ENCODE assay signal across 8 cellular contexts in the genomic region with DNA sequence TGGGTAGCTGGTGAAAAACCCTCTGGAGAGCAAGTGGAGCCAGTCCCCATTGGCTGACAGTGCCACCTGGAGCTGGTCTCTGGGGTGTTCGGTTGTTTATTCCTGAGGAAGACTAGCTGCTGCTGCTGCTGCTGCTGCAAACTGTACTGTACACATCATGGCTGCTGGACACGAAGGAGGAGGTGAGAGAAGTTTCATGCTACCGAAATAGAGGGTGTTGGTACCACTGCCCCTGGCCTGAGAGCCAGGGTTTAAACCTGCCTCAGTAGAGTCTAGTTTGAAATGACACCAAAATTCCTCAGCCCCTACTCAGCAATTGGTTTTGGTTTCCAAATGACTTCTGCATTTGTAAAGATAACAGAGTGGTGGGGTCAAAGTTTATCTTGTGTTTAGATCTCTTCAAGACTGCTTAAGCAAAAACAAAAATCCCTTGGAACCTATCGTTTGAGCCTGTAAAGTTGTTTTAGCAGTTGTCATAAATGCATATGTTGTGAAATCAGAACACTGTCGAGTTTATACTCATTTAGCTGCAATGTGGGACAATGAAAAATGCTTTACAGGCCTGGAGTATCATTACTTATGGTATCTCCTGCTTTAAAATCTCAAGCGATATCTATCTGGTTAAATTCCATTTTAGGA. TPM values are rescaled to one million over a fixed set of nuclear protein-coding genes. Genes with fewer than 3 reads are reported as not detected.
DNase-seq lines count a peak whose midpoint lies in the region; ATAC-seq and TF ChIP-seq lines count a peak whose summit lies in the region.
"Had no signal": no experiment of that assay in that cellular context is flagged by ENCODE, and none has a peak within 500 bp of the region (broad histone marks: within the 10 kb centered on the region; RNA-seq: fewer than 3 reads in every experiment).

No MANE protein-coding gene starts in this region.

- peak overlapping the region; percentile 6; the same call in 1 of the 2 replicates for H3K14ac ChIP-seq in IMR-90 (replicated peaks; ENCODE audit: low read depth, low read length)

- H3K4me3 ChIP-seq in IMR-90 (ENCODE audit: insufficient read depth, low read depth, low read length) (no peak overlapping the region), GM23248 (no peak overlapping the region)
- H3K4me3 ChIP-seq: lung had no signal

- H3K4me2 ChIP-seq in IMR-90 (ENCODE audit: low read depth, low read length): peak overlapping the region; percentile 13
- no peak overlapping the region for H3K4me2 ChIP-seq in GM23248 (ENCODE audit: unreplicated experiment)

- H3K4ac ChIP-seq in IMR-90 (ENCODE audit: low read depth, low read length): peak overlapping the region; percentile 28

- H3K9me1 ChIP-seq in IMR-90 (ENCODE audit: insufficient read depth, low read length): peaks cover 2% of the 10 kb centered on the region; the same call in 1 of the 2 replicates

- peak overlapping the region; percentile 76 for H2AK5ac ChIP-seq in IMR-90 (ENCODE audit: low read depth, low read length)

- no CpG with 5 or more reads among the region's 6 CpGs for WGBS in IMR-90 (ENCODE audit: extremely low coverage in 2 of 2, insufficient read length in 1 of 2), 2 experiments
- WGBS in GM23248 (ENCODE audit: low coverage in 1 of 2, low lambda C conversion rate in 2 of 2, missing lambda C conversion rate in 2 of 2), 2 experiments: 68 to 69% methylated on average over 6 of the region's 6 CpGs

- H4K91ac ChIP-seq in IMR-90 (ENCODE audit: insufficient read depth, low read depth, low read length): peak overlapping the region; percentile 1; the same call in 1 of the 2 replicates

- peak; percentile 40 for ATAC-seq in GM19023 (IDR thresholded peaks at IDR 0.05; ENCODE audit: unreplicated experiment)
- peak; percentile 88 for ATAC-seq in IMR-90 (ENCODE audit: low read depth)

- CTCF ChIA-PET in IMR-90 (lab: Yijun Ruan, JAX): interaction anchor here (0.6 to 2.5 kb wide), 5 partner anchors 12 to 1370 kb away, joined by 3 to 7 read pairs (median 4); no protein-coding TSS in a partner anchor

- H2BK5ac ChIP-seq in IMR-90 (ENCODE audit: low read depth, low read length, poor library complexity, severe bottlenecking): peak overlapping the region; percentile 12

- peaks cover 6 to 15% of the 10 kb centered on the region in 2 experiments; a peak in 3 of 4 replicates for H3K79me1 ChIP-seq in IMR-90 (ENCODE audit: low read depth in 1 of 2, low read length in 2 of 2)

- H3K27me3 ChIP-seq in IMR-90 (ENCODE audit: control insufficient read depth, insufficient read depth, low read length): no peaks in the 10 kb centered on the region
- no peaks in the 10 kb centered on the region for H3K27me3 ChIP-seq in GM23248 (replicated peaks; ENCODE audit: insufficient read depth)

- H3K56ac ChIP-seq in IMR-90 (ENCODE audit: extremely low read depth, insufficient read depth, low read length): no peak overlapping the region

- dilution Hi-C loops in IMR-90 (cut with HindIII; ENCODE audit: low sequenced_read_pairs, unreplicated experiment): no loop called here

- peak overlapping the region; percentile 0; the same call in 1 of the 2 replicates for H4K5ac ChIP-seq in IMR-90 (ENCODE audit: low read depth, low read length)

- peak overlapping the region in 1 of 2 experiments; percentile 45; a peak in 2 of 4 replicates for H4K8ac ChIP-seq in IMR-90 (ENCODE audit: low read depth in 2 of 2, low read length in 2 of 2)

- no peaks in the 10 kb centered on the region for H3K9me3 ChIP-seq in IMR-90 (ENCODE audit: control insufficient read depth, insufficient read depth, low read length)
- H3K9me3 ChIP-seq in GM23248 (ENCODE audit: low read depth): no peaks in the 10 kb centered on the region

- TF ChIP-seq CTCF in IMR-90 (conservative IDR thresholded peaks at IDR 0.05; ENCODE audit: low read depth, low read length): no peak

- in situ Hi-C loops in IMR-90 (cut with MboI; ENCODE audit: low sequenced_read_pairs) (no loop called here), GM23248 (cut with MboI) (no loop called here)

- intact Hi-C loops in IMR-90 (cut with micrococcal nuclease): loop anchor here (2.0 to 5.0 kb wide), 2 partner anchors 66 to 102 kb away; partner anchors contain the start of gene NFAT5

- H4K20me1 ChIP-seq in IMR-90 (ENCODE audit: insufficient read depth, low read length): no peaks in the 10 kb centered on the region
- H4K20me1 ChIP-seq in GM23248 (ENCODE audit: insufficient read depth): no peaks in the 10 kb centered on the region

- DNase-seq in IMR-90: peak; percentile 79
- peak; percentile 81 for DNase-seq in amniotic epithelial cell (ENCODE audit: low read depth)
- peak; percentile 57 for DNase-seq in non-pigmented ciliary epithelial cell (ENCODE audit: low read depth)
- no peak for DNase-seq in Ammon's horn (ENCODE audit: low spot score)
- DNase-seq in T1000 (lab: John Stamatoyannopoulos, UW): no peak
- no peak for DNase-seq in GM23248

- POLR2A ChIA-PET in IMR-90 (lab: Charles Lee; ENCODE audit: unreplicated experiment): no interaction called here

- peak overlapping the region; percentile 43 for H2AK9ac ChIP-seq in IMR-90 (replicated peaks; ENCODE audit: low read depth, low read length, poor library complexity)

- TF ChIP-seq RAD21 in IMR-90 (IDR thresholded peaks at IDR 0.05; ENCODE audit: low read length): no peak

- H3K4me1 ChIP-seq in IMR-90 (ENCODE audit: control insufficient read depth, insufficient read depth, low read length) (peaks cover 10% of the 10 kb centered on the region), GM23248 (ENCODE audit: insufficient read depth) (peaks cover 6% of the 10 kb centered on the region; the same call in 1 of the 2 replicates)

- no peaks in the 10 kb centered on the region for H3K9me2 ChIP-seq in GM23248 (ENCODE audit: insufficient read depth)

- H3F3A ChIP-seq in GM23248 (ENCODE audit: insufficient read depth): peaks cover 17% of the 10 kb centered on the region

- peak overlapping the region; percentile 32 for H3K18ac ChIP-seq in IMR-90 (ENCODE audit: low read depth, low read length)

- BruUV-seq in IMR-90 (replicated peaks; lab: Mats Ljungman, UMichigan): no TSS peak

- peaks cover 5% of the 10 kb centered on the region for H3K36me3 ChIP-seq in IMR-90 (ENCODE audit: control insufficient read depth, insufficient read depth, low read length)
- H3K36me3 ChIP-seq in GM23248 (ENCODE audit: low read depth): 0 out of 2 replicates have a peak, but pooled peaks cover 4% of the 10 kb centered on the region

- H3K27ac ChIP-seq in IMR-90 (ENCODE audit: insufficient read depth, low read length): peak overlapping the region; percentile 62; the same call in 1 of the 2 replicates
- no peak overlapping the region for H3K27ac ChIP-seq in GM23248

- H3K23ac ChIP-seq in IMR-90 (ENCODE audit: low read depth, low read length): peak overlapping the region; percentile 14; the same call in 1 of the 2 replicates

- H2BK20ac ChIP-seq in IMR-90 (ENCODE audit: low read depth, low read length): peak overlapping the region; percentile 54; the same call in 1 of the 2 replicates

- H3K9ac ChIP-seq in IMR-90 (ENCODE audit: low read depth, low read length) (no peak overlapping the region; the same call in 1 of the 2 replicates), GM23248 (no peak overlapping the region)

- TF ChIP-seq POLR2A in IMR-90 (IDR thresholded peaks at IDR 0.05; ENCODE audit: low read depth, low read length): no peak

- no peak overlapping the region for H2AFZ ChIP-seq in IMR-90 (replicated peaks; ENCODE audit: low read length, poor library complexity)
- no peak overlapping the region for H2AFZ ChIP-seq in GM23248

- peak overlapping the region; percentile 66 for H2BK120ac ChIP-seq in IMR-90 (ENCODE audit: low read depth, low read length)

- peak overlapping the region; percentile 4; the same call in 1 of the 3 replicates for H2BK15ac ChIP-seq in IMR-90 (ENCODE audit: low read depth, low read length)

- no peaks in the 10 kb centered on the region for H3K79me2 ChIP-seq in GM23248 (ENCODE audit: insufficient read depth)

TF ChIP-seq in IMR-90, 13 proteins besides CTCF, POLR2A, EP300 and RAD21:
- TF ChIP-seq CEBPB (IDR thresholded peaks at IDR 0.05; ENCODE audit: low read depth, low read length) (peak; percentile 88), CHD1 (IDR thresholded peaks at IDR 0.05; ENCODE audit: low read depth, low read length) (no peak)

RNA-seq across cellular contexts. Expression of gene CYB5B, which starts 40.8 kb away (rescaled TPM):
- 102 and 106 TPM in 2 replicates for total RNA-seq in IMR-90 (2012; rRNA removed)
- 76.1 and 100 TPM in 2 replicates for polyA plus RNA-seq in IMR-90 (2012; rRNA removed)
- polyA plus RNA-seq in IMR-90 (2012; cell fraction: cytosol; rRNA removed): 10.7 and 23.7 TPM in 2 replicates
- 7.0 and 46.0 TPM in 2 replicates for polyA plus RNA-seq in IMR-90 (2012; cell fraction: nucleus; rRNA removed; ENCODE audit: low replicate concordance)
- 47.1 and 60.8 TPM in 2 replicates for total RNA-seq in GM23248 (2014; rRNA removed; shearing (Covaris generic))
- 115 and 123 TPM in 2 replicates for polyA plus RNA-seq in GM23248 (2016; fragmentation: Nextera tagmentation; extraction: Ambion mirVana)

Comparison
In these comparisons a context has a peak if more than half of its experiments do, and no peak if none do; other contexts are left out.
1. DNase-seq: peak in IMR-90 (single experiment), amniotic epithelial cell (single experiment) and non-pigmented ciliary epithelial cell (single experiment); none in Ammon's horn (single experiment), T1000 (single experiment) and GM23248 (single experiment).